ENCODE assay signal across 8 cellular contexts in the genomic region with DNA sequence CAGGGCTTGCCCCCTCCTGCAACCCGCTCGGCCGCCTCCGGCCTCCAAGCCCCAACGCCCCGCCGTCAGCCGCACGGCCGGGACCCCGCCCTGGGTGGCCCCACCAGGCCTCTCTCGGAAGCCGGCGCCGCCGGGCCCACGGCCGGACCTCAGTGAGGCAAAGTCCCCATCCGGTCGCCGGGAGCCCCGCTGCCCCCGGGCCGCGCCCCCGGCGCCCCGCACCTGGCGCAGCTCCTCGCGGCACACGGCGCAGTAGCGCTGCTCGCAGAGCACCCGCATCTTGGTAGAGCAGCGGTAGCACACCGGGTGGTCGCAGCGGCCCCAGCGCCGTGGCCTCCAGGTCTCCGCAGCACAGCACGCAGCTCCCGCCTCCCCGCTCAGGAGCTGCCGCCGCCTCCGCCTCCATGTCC. TPM values are rescaled to one million over a fixed set of nuclear protein-coding genes. Genes with fewer than 3 reads are reported as not detected.
DNase-seq lines count a peak whose midpoint lies in the region; FAIRE-seq and TF ChIP-seq lines count a peak whose summit lies in the region.

No MANE protein-coding gene starts in this region.

- H3K56ac ChIP-seq in H9 (ENCODE audit: insufficient read length, low read depth, low read length) (no peak overlapping the region), H1 (replicated peaks; ENCODE audit: insufficient read length, low read depth, low read length) (no peak overlapping the region)

- TF ChIP-seq CTCF in H9 (conservative IDR thresholded peaks at IDR 0.05) (no peak), OCI-LY3 (IDR thresholded peaks at IDR 0.05; ENCODE audit: low read depth, low read length) (no peak), H1 (IDR thresholded peaks at IDR 0.05; ENCODE audit: control extremely low read depth in 1 of 3, insufficient read depth in 1 of 3, low read depth in 1 of 3, low read length in 3 of 3) (no peak), nephron progenitor cell (IDR thresholded peaks at IDR 0.05) (no peak)

- H4K91ac ChIP-seq in H9 (ENCODE audit: insufficient read length, low read depth, low read length) (no peak overlapping the region), H1 (replicated peaks; ENCODE audit: insufficient read length, low read length) (no peak overlapping the region)

- no peak for TF ChIP-seq EP300 in H1 (IDR thresholded peaks at IDR 0.05; ENCODE audit: borderline replicate concordance in 1 of 2, low read depth in 2 of 2, low read length in 2 of 2)

- POLR2A ChIA-PET in H1 (lab: Charles Lee; ENCODE audit: partially characterized antibody): interaction anchor here (0.6 to 2.8 kb wide), 12 partner anchors 8 to 492 kb away, joined by 3 to 17 read pairs (median 4); partner anchors contain the start of genes RPS2, TBL3 and TRAF7

- H4K8ac ChIP-seq in H9 (replicated peaks; ENCODE audit: insufficient read length, low read depth, low read length): no peak overlapping the region
- no peak overlapping the region for H4K8ac ChIP-seq in H1 (ENCODE audit: extremely low read depth, insufficient read depth, low read length)

- H3K4me1 Mint-ChIP-seq in H9 (peaks cover 21 to 33% of the 10 kb centered on the region in 2 experiments), nephron progenitor cell (peaks cover 50% of the 10 kb centered on the region)

- H2BK20ac ChIP-seq in H9 (ENCODE audit: low read depth, low read length, poor library complexity, severe bottlenecking): no peak overlapping the region
- H2BK20ac ChIP-seq in H1 (ENCODE audit: low read length): no peak overlapping the region

- H2BK5ac ChIP-seq in H9 (ENCODE audit: insufficient read length, low read length) (no peak overlapping the region), H1 (ENCODE audit: low read depth, low read length) (no peak overlapping the region; the same call in 1 of the 2 replicates)

- H3K23me2 ChIP-seq in H9 (ENCODE audit: insufficient read length, low read depth, low read length, poor library complexity, severe bottlenecking): peaks cover 11% of the 10 kb centered on the region
- H3K23me2 ChIP-seq in H1 (ENCODE audit: low read depth, low read length): peaks cover 12% of the 10 kb centered on the region; the same call in 1 of the 2 replicates

- no peak overlapping the region for H3T11ph ChIP-seq in H9 (ENCODE audit: low read length)

- H3K79me2 ChIP-seq in H9 (ENCODE audit: insufficient read depth, low read length) (peaks cover 26% of the 10 kb centered on the region; the same call in 1 of the 2 replicates), OCI-LY3 (ENCODE audit: low read length) (peaks cover 64% of the 10 kb centered on the region), H1 (ENCODE audit: control insufficient read depth in 1 of 2, insufficient read depth in 2 of 2, low read length in 2 of 2) (peaks cover 22 to 43% of the 10 kb centered on the region in 2 experiments; a peak in 3 of 4 replicates)

- H4K5ac ChIP-seq in H9 (ENCODE audit: insufficient read length, low read depth, low read length) (no peak overlapping the region), H1 (ENCODE audit: insufficient read length, low read depth, low read length) (peak overlapping the region; percentile 31)

- FAIRE-seq in H1 (lab: Jason Lieb, UNC) (no peak), frontal cortex (lab: Jason Lieb, UNC) (no peak)

- H2AFZ ChIP-seq in H9 (ENCODE audit: low read length) (no peak overlapping the region), OCI-LY3 (ENCODE audit: low read depth, low read length) (no peak overlapping the region), H1 (ENCODE audit: low read length) (no peak overlapping the region)

- H4K20me1 ChIP-seq in H9 (ENCODE audit: control insufficient read depth, insufficient read depth, insufficient read length) (no peaks in the 10 kb centered on the region), OCI-LY3 (ENCODE audit: insufficient read depth, low read length) (peaks cover 47% of the 10 kb centered on the region), H1 (replicated peaks in 1 of 2; ENCODE audit: control insufficient read depth in 1 of 2, insufficient read depth in 2 of 2, low read length in 2 of 2) (peaks cover 17 to 41% of the 10 kb centered on the region in 2 experiments)

- 0 out of 2 replicates have a peak overlapping the region, but pooled peaks have one; percentile 25 for H3K14ac ChIP-seq in H9 (ENCODE audit: insufficient read depth, low read length)
- no peak overlapping the region for H3K14ac ChIP-seq in H1 (ENCODE audit: insufficient read length)

- H2BK120ac ChIP-seq in H9 (ENCODE audit: low read depth, low read length, poor library complexity, severe bottlenecking) (no peak overlapping the region), H1 (replicated peaks; ENCODE audit: low read depth, low read length) (no peak overlapping the region)

- no peaks in the 10 kb centered on the region for H3K9me3 ChIP-seq in H9 (ENCODE audit: control insufficient read depth, low read depth, low read length)
- no peaks in the 10 kb centered on the region for H3K9me3 ChIP-seq in OCI-LY3 (ENCODE audit: insufficient read depth, low read length)
- no peaks in the 10 kb centered on the region for H3K9me3 ChIP-seq in H1 (ENCODE audit: insufficient read depth in 2 of 2, low read depth in 1 of 2, low read length in 1 of 2)

- H3K4ac ChIP-seq in H9 (ENCODE audit: low read depth, low read length) (no peak overlapping the region), H1 (replicated peaks; ENCODE audit: insufficient read length, low read depth, low read length) (no peak overlapping the region)

- H3K4me3 ChIP-seq in GM08714 (ENCODE audit: low read length) (peak overlapping the region; percentile 83), OCI-LY3 (ENCODE audit: low read length) (peak overlapping the region; percentile 95), H1 (ENCODE audit: extremely low read depth in 1 of 4, insufficient read depth in 2 of 4, low read depth in 3 of 4, low read length in 4 of 4) (peak overlapping the region; percentile 66 to 95 (median 83))

- TF ChIP-seq RAD21 in H1 (IDR thresholded peaks at IDR 0.05 in 1 of 2, conservative IDR thresholded peaks at IDR 0.05 in 1 of 2; ENCODE audit: low read depth in 2 of 2, low read length in 2 of 2): no peak

- TF ChIP-seq POLR2A in H1 (IDR thresholded peaks at IDR 0.05; ENCODE audit: control extremely low read depth in 1 of 2, low read depth in 2 of 2, low read length in 2 of 2): no peak

- peak overlapping the region; percentile 73 for H3K4me2 ChIP-seq in H9 (ENCODE audit: insufficient read depth, insufficient read length, low read length)
- H3K4me2 ChIP-seq in OCI-LY3 (ENCODE audit: low read length): peak overlapping the region; percentile 99
- peak overlapping the region; percentile 89 to 92 for H3K4me2 ChIP-seq in H1 (ENCODE audit: insufficient read depth in 1 of 2, low read depth in 2 of 2, low read length in 2 of 2)

- no peak for DNase-seq in H9
- no peak for DNase-seq in H1 (ENCODE audit: low read depth in 1 of 2, low spot score in 2 of 2)
- DNase-seq in nephron progenitor cell: no peak
- DNase-seq in DMS79 treated with DMSO at 0.1 percent for 48 hours (lab: John Stamatoyannopoulos, UW): no peak
- DNase-seq in frontal cortex (ENCODE audit: low spot score in 2 of 2): no peak
- no peak for DNase-seq in GDM1 (lab: John Stamatoyannopoulos, UW)

- H3K36me3 Mint-ChIP-seq in H9 (ENCODE audit: insufficient read depth in 1 of 3, low read depth in 3 of 3) (peaks cover 5 to 16% (median 12%) of the 10 kb centered on the region in 3 experiments), nephron progenitor cell (ENCODE audit: low read depth) (no peaks in the 10 kb centered on the region)

- H2AK5ac ChIP-seq in H9 (ENCODE audit: insufficient read length, low read length) (no peak overlapping the region), H1 (ENCODE audit: low read depth, low read length) (no peak overlapping the region)

- H3K9me3 Mint-ChIP-seq in H9 (no peaks in the 10 kb centered on the region; a peak in 1 of 5 replicates), nephron progenitor cell (no peaks in the 10 kb centered on the region)

- CTCF ChIA-PET in H1 (lab: Charles Lee; ENCODE audit: partially characterized antibody): interaction anchor here (2.1 to 2.2 kb wide), 2 partner anchors 11 to 16 kb away, joined by 6 to 7 read pairs; partner anchors contain the start of gene NPW

- H3K27me3 Mint-ChIP-seq in H9 (ENCODE audit: low read depth): no peaks in the 10 kb centered on the region; the same call in 1 of the 2 replicates
- H3K27me3 Mint-ChIP-seq in nephron progenitor cell (ENCODE audit: low read depth, poor library complexity): no peaks in the 10 kb centered on the region

- peaks cover 6% of the 10 kb centered on the region; the same call in 1 of the 2 replicates for H3K4me1 ChIP-seq in H9 (ENCODE audit: insufficient read depth, low read length)
- peaks cover 24% of the 10 kb centered on the region for H3K4me1 ChIP-seq in OCI-LY3 (ENCODE audit: low read length)
- peaks cover 3 to 32% (median 19%) of the 10 kb centered on the region in 4 experiments for H3K4me1 ChIP-seq in H1 (replicated peaks in 1 of 4; ENCODE audit: control insufficient read depth in 3 of 4, insufficient read depth in 4 of 4, low read length in 3 of 4)

- peaks cover 12% of the 10 kb centered on the region for H3K36me3 ChIP-seq in OCI-LY3 (replicated peaks; ENCODE audit: low read depth, low read length)
- 0 out of 8 replicates have a peak, but pooled peaks cover 0 to 2% (median 0%) of the 10 kb centered on the region in 4 experiments for H3K36me3 ChIP-seq in H1 (ENCODE audit: control insufficient read depth in 2 of 4, insufficient read depth in 4 of 4, low read length in 3 of 4)

- H3K79me1 ChIP-seq in H9 (ENCODE audit: insufficient read depth, low read depth, low read length, poor library complexity, severe bottlenecking) (peaks cover 21% of the 10 kb centered on the region), H1 (ENCODE audit: low read depth, low read length) (peaks cover 9% of the 10 kb centered on the region; the same call in 1 of the 2 replicates)

- H3K23ac ChIP-seq in H9 (ENCODE audit: insufficient read length, low read depth, low read length) (no peak overlapping the region), H1 (ENCODE audit: insufficient read length) (no peak overlapping the region)

- no peak overlapping the region for H3K27ac Mint-ChIP-seq in H9
- H3K27ac Mint-ChIP-seq in nephron progenitor cell: no peak overlapping the region

- H2BK15ac ChIP-seq in H9 (ENCODE audit: low read depth, low read length): no peak overlapping the region
- H2BK15ac ChIP-seq in H1 (ENCODE audit: low read length): no peak overlapping the region

- H2BK12ac ChIP-seq in H9 (ENCODE audit: insufficient read length, low read depth, low read length): no peak overlapping the region
- H2BK12ac ChIP-seq in H1 (ENCODE audit: low read depth, low read length): no peak overlapping the region

- H3K9ac ChIP-seq in H9 (ENCODE audit: extremely low read depth, insufficient read length, low read length): peak overlapping the region; percentile 83
- H3K9ac ChIP-seq in OCI-LY3 (ENCODE audit: low read length): peak overlapping the region; percentile 87
- peak overlapping the region; percentile 51 to 83 (median 76); a peak in 6 of 7 replicates for H3K9ac ChIP-seq in H1 (replicated peaks in 1 of 4; ENCODE audit: extremely low read depth in 1 of 4, low read depth in 3 of 4, low read length in 3 of 4)

- no peak overlapping the region for H3K27ac ChIP-seq in H9 (ENCODE audit: insufficient read length, low read depth, low read length)
- H3K27ac ChIP-seq in OCI-LY3 (ENCODE audit: low read length): peak overlapping the region; percentile 68
- peak overlapping the region; percentile 61; the same call in 1 of the 2 replicates for H3K27ac ChIP-seq in H1 (ENCODE audit: low read depth, low read length)

- H3K4me3 Mint-ChIP-seq in H9: peak overlapping the region; percentile 78 to 81
- peak overlapping the region; percentile 83 for H3K4me3 Mint-ChIP-seq in nephron progenitor cell

- WGBS in H9 (ENCODE audit: extremely low coverage, insufficient read length, low lambda C conversion rate): no CpG with 5 or more reads among the region's 49 CpGs
- WGBS in H1 (ENCODE audit: extremely low coverage in 1 of 2, insufficient coverage in 1 of 2, insufficient read length in 1 of 2, insufficient replicate concordance in 2 of 2, low coverage in 1 of 2, low lambda C conversion rate in 2 of 2, missing lambda C conversion rate in 1 of 2), 2 experiments: 0% methylated on average over 2 of the region's 49 CpGs; no CpG with 5 or more reads in 1 of the 2 experiments

- H3K18ac ChIP-seq in H9 (ENCODE audit: insufficient read length, low read depth, low read length) (no peak overlapping the region), H1 (ENCODE audit: extremely low read depth, low read length) (no peak overlapping the region)

- H3K27me3 ChIP-seq in H9 (ENCODE audit: insufficient read depth, low read length): no peaks in the 10 kb centered on the region
- no peaks in the 10 kb centered on the region for H3K27me3 ChIP-seq in OCI-LY3 (ENCODE audit: low read depth, low read length)
- H3K27me3 ChIP-seq in H1 (replicated peaks in 1 of 4; ENCODE audit: control insufficient read depth in 3 of 4, extremely low read depth in 1 of 4, insufficient read depth in 3 of 4, low read length in 3 of 4): no peaks in the 10 kb centered on the region

RNA-seq across cellular contexts. Expression of gene ZNF598, which starts 0.3 kb away (rescaled TPM):
- total RNA-seq in H9 (2021): 64.2 and 70.9 TPM in 2 replicates
- total RNA-seq in H1 (2021; fragmentation: NEBNext Ultra II Directional; extraction: Animal tissue kit (Norgen Biotek cat#: 25700)): 47.6 and 51.7 TPM in 2 replicates
- 29.3 and 43.0 TPM in 2 replicates for polyA plus RNA-seq in H1 (2011; rRNA removed)
- 32.3 TPM for polyA plus RNA-seq in H1 (2011; cell fraction: cytosol; rRNA removed)
- polyA plus RNA-seq in H1 (2011; cell fraction: nucleus; rRNA removed): 108 TPM
- 16.9 to 39.8 TPM (median 34.7 TPM) in 4 replicates for polyA plus RNA-seq in H1 (2012, experiment 1 of 2)
- polyA plus RNA-seq in H1 (2012, experiment 2 of 2): 28.2 TPM
- 32.1 TPM for polyA plus RNA-seq in H1 (2013, experiment 1 of 2)
- 31.4 TPM for polyA plus RNA-seq in H1 (2013, experiment 2 of 2)
- polyA minus RNA-seq in H1 (2011; rRNA and poly(A)+ RNA removed): 10.2 and 11.0 TPM in 2 replicates
- polyA minus RNA-seq in H1 (2011; cell fraction: cytosol; rRNA and poly(A)+ RNA removed): 34.1 TPM
- 28.8 TPM for polyA minus RNA-seq in H1 (2011; cell fraction: nucleus; rRNA and poly(A)+ RNA removed)
- total RNA-seq in frontal cortex: 5.7 TPM

RNA-seq across cellular contexts. Expression of gene NPW, which starts 10.3 kb away (rescaled TPM):
- total RNA-seq in H9 (2021) (7.1 and 10.2 TPM in 2 replicates), frontal cortex (not detected)
- 8.1 and 10.3 TPM in 2 replicates for total RNA-seq in H1 (2021; fragmentation: NEBNext Ultra II Directional; extraction: Animal tissue kit (Norgen Biotek cat#: 25700))
- 4.0 and 7.8 TPM in 2 replicates for polyA plus RNA-seq in H1 (2011; rRNA removed)
- polyA plus RNA-seq in H1 (2011; cell fraction: cytosol; rRNA removed): 2.0 TPM
- 4.4 TPM for polyA plus RNA-seq in H1 (2011; cell fraction: nucleus; rRNA removed)
- 3.4 to 6.5 TPM (median 4.5 TPM) in 4 replicates for polyA plus RNA-seq in H1 (2012, experiment 1 of 2)
- polyA plus RNA-seq in H1 (2012, experiment 2 of 2): 9.6 TPM
- polyA plus RNA-seq in H1 (2013, experiment 1 of 2): 11.2 TPM
- 14.0 TPM for polyA plus RNA-seq in H1 (2013, experiment 2 of 2)
- polyA minus RNA-seq in H1 (2011; rRNA and poly(A)+ RNA removed): not detected in 2 replicates
- polyA minus RNA-seq in H1 (2011; cell fraction: cytosol; rRNA and poly(A)+ RNA removed): 9.9 TPM
- polyA minus RNA-seq in H1 (2011; cell fraction: nucleus; rRNA and poly(A)+ RNA removed): 1.4 TPM

RNA-seq across cellular contexts. Expression of gene NHERF2, which starts 17.4 kb away (rescaled TPM):
- 15.3 and 18.4 TPM in 2 replicates for total RNA-seq in H9 (2021)
- total RNA-seq in H1 (2021; fragmentation: NEBNext Ultra II Directional; extraction: Animal tissue kit (Norgen Biotek cat#: 25700)): 19.3 and 19.6 TPM in 2 replicates
- 13.9 and 22.4 TPM in 2 replicates for polyA plus RNA-seq in H1 (2011; rRNA removed)
- polyA plus RNA-seq in H1 (2011; cell fraction: cytosol; rRNA removed): 14.3 TPM
- 15.4 TPM for polyA plus RNA-seq in H1 (2011; cell fraction: nucleus; rRNA removed)
- 6.9 to 18.2 TPM (median 15.2 TPM) in 4 replicates for polyA plus RNA-seq in H1 (2012, experiment 1 of 2)
- polyA plus RNA-seq in H1 (2012, experiment 2 of 2): 11.5 TPM
- polyA plus RNA-seq in H1 (2013, experiment 1 of 2): 16.9 TPM
- polyA plus RNA-seq in H1 (2013, experiment 2 of 2): 16.5 TPM
- polyA minus RNA-seq in H1 (2011; rRNA and poly(A)+ RNA removed): 2.1 and 3.3 TPM in 2 replicates
- 10.2 TPM for polyA minus RNA-seq in H1 (2011; cell fraction: cytosol; rRNA and poly(A)+ RNA removed)
- 1.9 TPM for polyA minus RNA-seq in H1 (2011; cell fraction: nucleus; rRNA and poly(A)+ RNA removed)
- total RNA-seq in frontal cortex: 13.5 TPM

RNA-seq across cellular contexts. Expression of gene SYNGR3, which starts 19.5 kb away (rescaled TPM):
- total RNA-seq in H9 (2021) (11.9 and 12.1 TPM in 2 replicates), frontal cortex (71.3 TPM)
- 36.2 and 38.8 TPM in 2 replicates for total RNA-seq in H1 (2021; fragmentation: NEBNext Ultra II Directional; extraction: Animal tissue kit (Norgen Biotek cat#: 25700))
- polyA plus RNA-seq in H1 (2011; rRNA removed): 49.9 and 72.3 TPM in 2 replicates
- 43.3 TPM for polyA plus RNA-seq in H1 (2011; cell fraction: cytosol; rRNA removed)
- polyA plus RNA-seq in H1 (2011; cell fraction: nucleus; rRNA removed): 58.6 TPM
- polyA plus RNA-seq in H1 (2012, experiment 1 of 2): 25.3 to 42.7 TPM (median 36.2 TPM) in 4 replicates
- 36.8 TPM for polyA plus RNA-seq in H1 (2012, experiment 2 of 2)
- 26.9 TPM for polyA plus RNA-seq in H1 (2013, experiment 1 of 2)
- polyA plus RNA-seq in H1 (2013, experiment 2 of 2): 28.0 TPM
- 22.3 and 31.8 TPM in 2 replicates for polyA minus RNA-seq in H1 (2011; rRNA and poly(A)+ RNA removed)
- 34.8 TPM for polyA minus RNA-seq in H1 (2011; cell fraction: cytosol; rRNA and poly(A)+ RNA removed)
- polyA minus RNA-seq in H1 (2011; cell fraction: nucleus; rRNA and poly(A)+ RNA removed): 32.6 TPM

RNA-seq across cellular contexts. Expression of gene GFER, which starts 25.3 kb away (rescaled TPM):
- total RNA-seq in H9 (2021) (49.1 and 50.4 TPM in 2 replicates), frontal cortex (12.6 TPM)
- total RNA-seq in H1 (2021; fragmentation: NEBNext Ultra II Directional; extraction: Animal tissue kit (Norgen Biotek cat#: 25700)): 37.9 and 45.4 TPM in 2 replicates
- polyA plus RNA-seq in H1 (2011; rRNA removed): 17.7 and 29.1 TPM in 2 replicates
- 19.6 TPM for polyA plus RNA-seq in H1 (2011; cell fraction: cytosol; rRNA removed)
- 36.4 TPM for polyA plus RNA-seq in H1 (2011; cell fraction: nucleus; rRNA removed)
- polyA plus RNA-seq in H1 (2012, experiment 1 of 2): 34.2 to 52.3 TPM (median 47.8 TPM) in 4 replicates
- 63.8 TPM for polyA plus RNA-seq in H1 (2012, experiment 2 of 2)
- 33.8 TPM for polyA plus RNA-seq in H1 (2013, experiment 1 of 2)
- 33.2 TPM for polyA plus RNA-seq in H1 (2013, experiment 2 of 2)
- polyA minus RNA-seq in H1 (2011; rRNA and poly(A)+ RNA removed): 7.9 and 10.7 TPM in 2 replicates
- 21.6 TPM for polyA minus RNA-seq in H1 (2011; cell fraction: cytosol; rRNA and poly(A)+ RNA removed)
- 22.6 TPM for polyA minus RNA-seq in H1 (2011; cell fraction: nucleus; rRNA and poly(A)+ RNA removed)
